ENCODE assay signal across 11 cellular contexts in the genomic region with DNA sequence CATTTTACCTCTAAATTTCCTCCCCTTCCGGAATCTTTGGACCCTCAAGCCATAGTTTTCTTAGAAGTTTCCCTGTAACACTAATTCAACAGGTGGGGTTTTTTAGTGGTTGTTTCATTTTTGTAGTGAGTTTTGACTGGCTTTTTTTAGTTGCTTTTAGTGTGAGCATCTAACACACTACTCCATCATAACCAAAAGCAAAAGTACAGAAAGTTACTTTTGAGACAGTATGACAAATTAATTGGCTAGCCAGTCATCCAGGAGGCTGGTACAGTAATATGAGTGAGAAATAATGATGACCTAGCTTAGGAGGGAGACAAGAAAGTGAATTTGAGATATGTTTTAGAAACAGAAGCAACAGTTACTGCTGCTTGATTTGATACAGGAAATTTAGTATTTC.
DNase-seq lines count a peak whose midpoint lies in the region; ATAC-seq and TF ChIP-seq lines count a peak whose summit lies in the region.
"Had no signal": no experiment of that assay in that cellular context is flagged by ENCODE, and none has a peak within 500 bp of the region (broad histone marks: within the 10 kb centered on the region; RNA-seq: fewer than 3 reads in every experiment).

No MANE protein-coding gene starts in this region.

- H3K4me1 Mint-ChIP-seq in activated CD8-positive, alpha-beta T cell treated with anti-CD3 and anti-CD28 coated beads for 36 hours (ENCODE audit: low read depth) = peaks cover 11% of the 10 kb centered on the region
- H3K4me1 Mint-ChIP-seq in activated CD8-positive, alpha-beta T cell treated with anti-CD3 and anti-CD28 coated beads, Interleukin-2, amount 10 ng/mL, durations not matched to agents 7 days and 5 days (ENCODE audit: low read depth) = peaks cover 11% of the 10 kb centered on the region

- peaks cover 7% of the 10 kb centered on the region for H3K79me2 ChIP-seq in osteoblast (ENCODE audit: insufficient read depth, low read length)

- H3K36me3 Mint-ChIP-seq in activated CD8-positive, alpha-beta T cell treated with anti-CD3 and anti-CD28 coated beads for 36 hours (ENCODE audit: low read depth) = peaks cover 11% of the 10 kb centered on the region
- H3K36me3 Mint-ChIP-seq in activated CD8-positive, alpha-beta T cell treated with anti-CD3 and anti-CD28 coated beads, Interleukin-2, amount 10 ng/mL, durations not matched to agents 7 days and 5 days (ENCODE audit: low read depth) = peaks cover 5% of the 10 kb centered on the region

- CTCF ChIA-PET in activated CD8-positive, alpha-beta T cell treated with anti-CD3 and anti-CD28 coated beads for 36 hours (lab: Charles Lee) = interaction anchor here (1.6 to 4.2 kb wide), 3 partner anchors 10 to 125 kb away, joined by 7 to 19 read pairs (median 7); no protein-coding TSS in a partner anchor
- CTCF ChIA-PET in activated CD8-positive, alpha-beta T cell treated with anti-CD3 and anti-CD28 coated beads, Interleukin-2, amount 10 ng/mL, durations not matched to agents 7 days and 5 days (lab: Charles Lee) = interaction anchor here (0.7 to 2.9 kb wide), 2 partner anchors 10 to 499 kb away, joined by 3 to 16 read pairs; no protein-coding TSS in a partner anchor

- H3K4me3 ChIP-seq in osteoblast (ENCODE audit: insufficient read depth, low read length) = no peak overlapping the region
- H3K4me3 ChIP-seq: A549, esophagus muscularis mucosa had no signal

- peak overlapping the region; percentile 49 for H3K4me2 ChIP-seq in osteoblast (ENCODE audit: insufficient read depth, low read length)
- H3K4me2 ChIP-seq: A549 had no signal

- H2AFZ ChIP-seq in osteoblast (ENCODE audit: low read length) = no peak overlapping the region

- no peaks in the 10 kb centered on the region for H3K27me3 ChIP-seq in osteoblast (ENCODE audit: insufficient read depth, low read length)
- H3K27me3 ChIP-seq: esophagus muscularis mucosa had no signal

- no peaks in the 10 kb centered on the region for H3K27me3 Mint-ChIP-seq in activated CD8-positive, alpha-beta T cell treated with anti-CD3 and anti-CD28 coated beads for 36 hours
- H3K27me3 Mint-ChIP-seq in activated CD8-positive, alpha-beta T cell treated with anti-CD3 and anti-CD28 coated beads, Interleukin-2, amount 10 ng/mL, durations not matched to agents 7 days and 5 days (ENCODE audit: low read depth) = no peaks in the 10 kb centered on the region

- no peak overlapping the region for H3K27ac ChIP-seq in osteoblast (ENCODE audit: low read depth, low read length)
- H3K27ac ChIP-seq: A549, esophagus muscularis mucosa had no signal

- no peaks in the 10 kb centered on the region for H3K9me3 ChIP-seq in osteoblast (ENCODE audit: low read depth, low read length)
- H3K9me3 ChIP-seq: A549 had no signal

- no peak for TF ChIP-seq CTCF in activated CD8-positive, alpha-beta T cell treated with anti-CD3 and anti-CD28 coated beads for 36 hours (IDR thresholded peaks at IDR 0.05)
- no peak for TF ChIP-seq CTCF in osteoblast (IDR thresholded peaks at IDR 0.05; ENCODE audit: extremely low read depth, low read depth, low read length)

- H3K4me1 ChIP-seq in osteoblast (ENCODE audit: insufficient read depth, low read length) = peaks cover 16% of the 10 kb centered on the region
- H3K4me1 ChIP-seq: A549 had no signal

- H3K27ac Mint-ChIP-seq in activated CD8-positive, alpha-beta T cell treated with anti-CD3 and anti-CD28 coated beads for 36 hours = peak overlapping the region; percentile 43
- H3K27ac Mint-ChIP-seq in activated CD8-positive, alpha-beta T cell treated with anti-CD3 and anti-CD28 coated beads, Interleukin-2, amount 10 ng/mL, durations not matched to agents 7 days and 5 days = no peak overlapping the region

- no peak for DNase-seq in activated CD8-positive, alpha-beta T cell treated with anti-CD3 and anti-CD28 coated beads for 36 hours
- DNase-seq in activated CD8-positive, alpha-beta T cell treated with anti-CD3 and anti-CD28 coated beads, Interleukin-2, amount 10 ng/mL, durations not matched to agents 7 days and 5 days = no peak
- DNase-seq in osteoblast (ENCODE audit: insufficient read length, low spot score, missing footprints) = no peak
- no peak for DNase-seq in HuH-7 (ENCODE audit: low spot score)
- DNase-seq in NCI-H82 treated with DMSO at 0.1 percent for 48 hours (lab: John Stamatoyannopoulos, UW; ENCODE audit: unreplicated experiment) = no peak
- no peak for DNase-seq in KG1 (lab: John Stamatoyannopoulos, UW)
- DNase-seq: NCI-H69 had no signal

- no peaks in the 10 kb centered on the region for H3K9me3 Mint-ChIP-seq in activated CD8-positive, alpha-beta T cell treated with anti-CD3 and anti-CD28 coated beads for 36 hours
- H3K9me3 Mint-ChIP-seq in activated CD8-positive, alpha-beta T cell treated with anti-CD3 and anti-CD28 coated beads, Interleukin-2, amount 10 ng/mL, durations not matched to agents 7 days and 5 days (ENCODE audit: insufficient read depth) = no peaks in the 10 kb centered on the region

- no peak overlapping the region for H3K4me3 Mint-ChIP-seq in activated CD8-positive, alpha-beta T cell treated with anti-CD3 and anti-CD28 coated beads for 36 hours
- no peak overlapping the region for H3K4me3 Mint-ChIP-seq in activated CD8-positive, alpha-beta T cell treated with anti-CD3 and anti-CD28 coated beads, Interleukin-2, amount 10 ng/mL, durations not matched to agents 7 days and 5 days

- POLR2A ChIA-PET in activated CD8-positive, alpha-beta T cell treated with anti-CD3 and anti-CD28 coated beads for 36 hours (lab: Charles Lee) = no interaction called here
- POLR2A ChIA-PET in activated CD8-positive, alpha-beta T cell treated with anti-CD3 and anti-CD28 coated beads, Interleukin-2, amount 10 ng/mL, durations not matched to agents 7 days and 5 days (lab: Charles Lee) = no interaction called here

- intact Hi-C loops in activated CD8-positive, alpha-beta T cell treated with anti-CD3 and anti-CD28 coated beads for 36 hours (cut with micrococcal nuclease) = no loop called here

- peak; percentile 92 for ATAC-seq in activated CD8-positive, alpha-beta T cell treated with anti-CD3 and anti-CD28 coated beads for 36 hours
- ATAC-seq in activated CD8-positive, alpha-beta T cell treated with anti-CD3 and anti-CD28 coated beads, Interleukin-2, amount 10 ng/mL, durations not matched to agents 7 days and 5 days = no peak
- ATAC-seq in GM21737 (IDR thresholded peaks at IDR 0.05; ENCODE audit: unreplicated experiment) (peak; percentile 67), HG03442 (IDR thresholded peaks at IDR 0.05; ENCODE audit: unreplicated experiment) (peak; percentile 87)
- ATAC-seq: A549 had no signal

- H3K36me3 ChIP-seq in osteoblast (ENCODE audit: insufficient read depth, low read length) = no peaks in the 10 kb centered on the region
- H3K36me3 ChIP-seq: esophagus muscularis mucosa had no signal

- no peaks in the 10 kb centered on the region for H4K20me1 ChIP-seq in osteoblast (ENCODE audit: insufficient read depth, low read length)
